In genomic region chr15:41951571-41951970, GRCh38 we compare ENCODE assay signal across 12 cellular contexts.
"Had no signal": no experiment of that assay in that cellular context is flagged by ENCODE, and none has a peak within 500 bp of the region (broad histone marks: within the 10 kb centered on the region; RNA-seq: fewer than 3 reads in every experiment).

No MANE protein-coding gene starts in this region.

- H3K27me3 Mint-ChIP-seq: activated CD8-positive, alpha-beta T cell treated with anti-CD3 and anti-CD28 coated beads for 36 hours; activated naive CD8-positive, alpha-beta T cell treated with anti-CD3 and anti-CD28 coated beads, Interleukin-2, amount 10 ng/mL, durations not matched to agents 7 days and 5 days had no signal

- H3K9me3 Mint-ChIP-seq: activated CD8-positive, alpha-beta T cell treated with anti-CD3 and anti-CD28 coated beads for 36 hours; activated naive CD8-positive, alpha-beta T cell treated with anti-CD3 and anti-CD28 coated beads, Interleukin-2, amount 10 ng/mL, durations not matched to agents 7 days and 5 days; activated T-cell treated with anti-CD3 and anti-CD28 coated beads, Interleukin-2, amount 50 U/mL, for 72 hours; nephron had no signal

- H3K9me3 ChIP-seq: psoas muscle, sigmoid colon, suprapubic skin had no signal

- DNase-seq: activated CD8-positive, alpha-beta memory T cell treated with anti-CD3 and anti-CD28 coated beads, Interleukin-2, amount 50 U/mL, for 4 hours; activated CD8-positive, alpha-beta T cell treated with anti-CD3 and anti-CD28 coated beads for 36 hours; activated naive CD8-positive, alpha-beta T cell treated with anti-CD3 and anti-CD28 coated beads, Interleukin-2, amount 10 ng/mL, durations not matched to agents 7 days and 5 days; activated T-cell treated with anti-CD3 and anti-CD28 coated beads, Interleukin-2, amount 50 U/mL, for 72 hours; anterior cingulate cortex; psoas muscle; sigmoid colon; stimulated activated CD4-positive, alpha-beta T cell treated with anti-CD3 and anti-CD28 coated beads, Interleukin-2, amount 100 ng/mL, for 24 hours; stimulated activated naive CD4-positive, alpha-beta T cell; SW 1271 had no signal

- H3K4me3 ChIP-seq: psoas muscle, sigmoid colon, suprapubic skin had no signal

- H3K27ac ChIP-seq: psoas muscle had no signal

- H3K4me3 Mint-ChIP-seq: activated CD8-positive, alpha-beta T cell treated with anti-CD3 and anti-CD28 coated beads for 36 hours; activated naive CD8-positive, alpha-beta T cell treated with anti-CD3 and anti-CD28 coated beads, Interleukin-2, amount 10 ng/mL, durations not matched to agents 7 days and 5 days; activated T-cell treated with anti-CD3 and anti-CD28 coated beads, Interleukin-2, amount 50 U/mL, for 72 hours; nephron had no signal

- ATAC-seq: activated CD8-positive, alpha-beta T cell treated with anti-CD3 and anti-CD28 coated beads for 36 hours; activated T-cell treated with anti-CD3 and anti-CD28 coated beads, Interleukin-2, amount 50 U/mL, for 72 hours; psoas muscle had no signal

- H3K27me3 ChIP-seq: sigmoid colon, suprapubic skin had no signal

- H3K27ac Mint-ChIP-seq: activated CD8-positive, alpha-beta T cell treated with anti-CD3 and anti-CD28 coated beads for 36 hours; activated naive CD8-positive, alpha-beta T cell treated with anti-CD3 and anti-CD28 coated beads, Interleukin-2, amount 10 ng/mL, durations not matched to agents 7 days and 5 days; activated T-cell treated with anti-CD3 and anti-CD28 coated beads, Interleukin-2, amount 50 U/mL, for 72 hours had no signal
